Comparison of ENCODE assay signal across 1 cellular context in genomic region chr1:180611016-180611930, GRCh38.
TF ChIP-seq lines count a peak whose summit lies in the region.

No MANE protein-coding gene starts in this region.

TF ChIP-seq in K562, 482 proteins besides CTCF, POLR2A, EP300 and RAD21 (continued from another document and continues in another):
- 0 out of 2 replicates have a peak, but pooled peaks have one; percentile 25 for TF ChIP-seq ZNF609 (CRISPR knock-in tag; IDR thresholded peaks at IDR 0.05; ENCODE audit: borderline replicate concordance)
- peak; percentile 74 for TF ChIP-seq EP400 (IDR thresholded peaks at IDR 0.05)
- TF ChIP-seq MTA3 (IDR thresholded peaks at IDR 0.05; ENCODE audit: borderline replicate concordance) = peak; percentile 72
- TF ChIP-seq NELFE (IDR thresholded peaks at IDR 0.05; ENCODE audit: insufficient read depth, insufficient read length) = no peak
- peak; percentile 53; the same call in 1 of the 2 replicates for TF ChIP-seq NBN (IDR thresholded peaks at IDR 0.05; ENCODE audit: low read depth)
- TF ChIP-seq CXXC5 (CRISPR knock-in tag; IDR thresholded peaks at IDR 0.05) = peak; percentile 42; the same call in 1 of the 2 replicates
- TF ChIP-seq CEBPZ (IDR thresholded peaks at IDR 0.05; ENCODE audit: borderline replicate concordance, low read depth, low read length) = no peak
- TF ChIP-seq KDM1A (IDR thresholded peaks at IDR 0.05) = peak in 1 of 2 experiments; percentile 57; a peak in 2 of 4 replicates
- TF ChIP-seq PTBP1 (IDR thresholded peaks at IDR 0.05; ENCODE audit: low read depth, low read length) = no peak
- TF ChIP-seq RBM14 (IDR thresholded peaks at IDR 0.05; ENCODE audit: borderline replicate concordance, insufficient read depth, low read depth, low read length) = no peak
- TF ChIP-seq CBFA2T3 (IDR thresholded peaks at IDR 0.05) = peak; percentile 89
- TF ChIP-seq MYC (IDR thresholded peaks at IDR 0.05; ENCODE audit: low read depth, low read length) = peak; percentile 70
- TF ChIP-seq MYC (CRISPR knock-in tag; IDR thresholded peaks at IDR 0.05; ENCODE audit: borderline replicate concordance, low read depth) = no peak
- 0 out of 2 replicates have a peak, but pooled peaks have one; percentile 15 for TF ChIP-seq HDGF (IDR thresholded peaks at IDR 0.05)
- TF ChIP-seq ZNF584 (CRISPR knock-in tag; IDR thresholded peaks at IDR 0.05; ENCODE audit: low read depth) = peak; percentile 51; the same call in 1 of the 2 replicates
- TF ChIP-seq NFIC (IDR thresholded peaks at IDR 0.05) = peak; percentile 44
- peak; percentile 0 for TF ChIP-seq FOS (IDR thresholded peaks at IDR 0.05; ENCODE audit: extremely low read depth, insufficient read length)
- 0 out of 2 replicates have a peak, but pooled peaks have one; percentile 35 for TF ChIP-seq PYGO2 (tag; IDR thresholded peaks at IDR 0.05)
- TF ChIP-seq BRF2 (IDR thresholded peaks at IDR 0.05; ENCODE audit: borderline replicate concordance, insufficient read depth, insufficient read length) = no peak
- no peak for TF ChIP-seq PBX2 (CRISPR knock-in tag; IDR thresholded peaks at IDR 0.05; ENCODE audit: low read depth)
- peak; percentile 73 for TF ChIP-seq PBX2 (tag; conservative IDR thresholded peaks at IDR 0.05; ENCODE audit: low read depth)
- peak in 1 of 2 experiments; percentile 52; a peak in 1 of 4 replicates for TF ChIP-seq ZNF639 (CRISPR knock-in tag; conservative IDR thresholded peaks at IDR 0.05 in 1 of 2, IDR thresholded peaks at IDR 0.05 in 1 of 2)
- peak; percentile 85 for TF ChIP-seq CREM (IDR thresholded peaks at IDR 0.05; ENCODE audit: low read depth)
- TF ChIP-seq MBD2 (IDR thresholded peaks at IDR 0.05; ENCODE audit: borderline replicate concordance, low read depth) = peak; percentile 66; the same call in 1 of the 2 replicates
- TF ChIP-seq JUN (IDR thresholded peaks at IDR 0.05; ENCODE audit: borderline replicate concordance, low read depth, low read length) = peak; percentile 75; the same call in 1 of the 2 replicates
- TF ChIP-seq JUN (CRISPR knock-in tag; IDR thresholded peaks at IDR 0.05; ENCODE audit: borderline replicate concordance) = peak; percentile 29; the same call in 1 of the 2 replicates
- peak; percentile 77 to 80 for TF ChIP-seq TRIM24 (IDR thresholded peaks at IDR 0.05)
- TF ChIP-seq ADNP (tag; IDR thresholded peaks at IDR 0.05) = peak; percentile 80
- no peak for TF ChIP-seq STAG1 (CRISPR knock-in tag; IDR thresholded peaks at IDR 0.05; ENCODE audit: borderline replicate concordance)
- TF ChIP-seq CREB1 (IDR thresholded peaks at IDR 0.05) = peak; percentile 55; the same call in 1 of the 2 replicates
- TF ChIP-seq CREB1 (CRISPR knock-in tag; IDR thresholded peaks at IDR 0.05) = peak; percentile 73; the same call in 1 of the 2 replicates
- TF ChIP-seq PCBP1 (IDR thresholded peaks at IDR 0.05; ENCODE audit: low read depth, low read length, poor library complexity, severe bottlenecking) = no peak
- TF ChIP-seq NUFIP1 (IDR thresholded peaks at IDR 0.05; ENCODE audit: partially characterized antibody) = peak; percentile 17
- TF ChIP-seq NCOR1 (IDR thresholded peaks at IDR 0.05) = peak; percentile 67
- no peak for TF ChIP-seq ZNF444 (CRISPR knock-in tag; IDR thresholded peaks at IDR 0.05)
- no peak for TF ChIP-seq PHF21A (IDR thresholded peaks at IDR 0.05; ENCODE audit: borderline replicate concordance, low read depth)
- 0 out of 2 replicates have a peak, but pooled peaks have one; percentile 2 for TF ChIP-seq HMG20A (CRISPR knock-in tag; conservative IDR thresholded peaks at IDR 0.05)
- peak; percentile 58 for TF ChIP-seq TBP (optimal IDR thresholded peaks at IDR 0.05; ENCODE audit: low read depth, low read length)
- TF ChIP-seq MEF2A (IDR thresholded peaks at IDR 0.05; ENCODE audit: control insufficient read depth, low read depth, low read length) = peak; percentile 41
- TF ChIP-seq ZNF561 (CRISPR knock-in tag; conservative IDR thresholded peaks at IDR 0.05) = 0 out of 2 replicates have a peak, but pooled peaks have one; percentile 12
- peak; percentile 77; the same call in 1 of the 2 replicates for TF ChIP-seq ZFP91 (CRISPR knock-in tag; IDR thresholded peaks at IDR 0.05)
- TF ChIP-seq NFRKB (IDR thresholded peaks at IDR 0.05; ENCODE audit: low read depth) = peak; percentile 82
- TF ChIP-seq ZFX (CRISPR knock-in tag; IDR thresholded peaks at IDR 0.05) = peak; percentile 85
- no peak for TF ChIP-seq HES1 (IDR thresholded peaks at IDR 0.05; ENCODE audit: low read depth)
- TF ChIP-seq VEZF1 (CRISPR knock-in tag; IDR thresholded peaks at IDR 0.05) = peak; percentile 73
